ENCODE assay signal across 3 cellular contexts in genomic region chr1:167863191-167863920, GRCh38. TPM values are rescaled to one million over a fixed set of nuclear protein-coding genes. Genes with fewer than 3 reads are reported as not detected.
"Had no signal": no experiment of that assay in that cellular context is flagged by ENCODE, and none has a peak within 500 bp of the region (broad histone marks: within the 10 kb centered on the region; RNA-seq: fewer than 3 reads in every experiment).

No MANE protein-coding gene starts in this region.

RNA-seq across cellular contexts. Expression of gene ADCY10, which starts 50.6 kb away (rescaled TPM):
- total RNA-seq: esophagus squamous epithelium, myocyte had no signal
- polyA plus RNA-seq: naive thymus-derived CD8-positive, alpha-beta T cell had no signal
